Comparison of ENCODE assay signal across 22 cellular contexts in genomic region chr10:7596356-7596755, GRCh38.
"Had no signal": no experiment of that assay in that cellular context is flagged by ENCODE, and none has a peak within 500 bp of the region (broad histone marks: within the 10 kb centered on the region; RNA-seq: fewer than 3 reads in every experiment).

No MANE protein-coding gene starts in this region.

- H3K36me3 ChIP-seq: adrenal gland, breast epithelium, MG63 had no signal

- H3K4me3 ChIP-seq: adrenal gland, breast epithelium, MG63 had no signal

- H3K27ac ChIP-seq: adrenal gland, breast epithelium had no signal

- H3K27me3 ChIP-seq: adrenal gland, breast epithelium, MG63 had no signal

- H3K9me3 ChIP-seq: adrenal gland, breast epithelium, MG63 had no signal

- H3K4me1 ChIP-seq: adrenal gland, breast epithelium had no signal

- DNase-seq: activated CD4-positive, alpha-beta T cell treated with anti-CD3 and anti-CD28 coated beads for 48 hours; activated CD4-positive, alpha-beta T cell treated with anti-CD3 and anti-CD28 coated beads, Interleukin-2, amount 50 U/mL, for 4 hours; activated CD4-positive, CD25-positive, alpha-beta regulatory T cell treated with anti-CD3 and anti-CD28 coated beads, Interleukin-2, amount 50 U/mL, for 72 hours; activated CD8-positive, alpha-beta memory T cell treated with anti-CD3 and anti-CD28 coated beads, Interleukin-2, amount 50 U/mL, for 48 hours; activated CD8-positive, alpha-beta T cell treated with anti-CD3 and anti-CD28 coated beads, Interleukin-2, amount 10 ng/mL, durations not matched to agents 7 days and 5 days; activated naive CD4-positive, alpha-beta T cell treated with anti-CD3 and anti-CD28 coated beads, Interleukin-2, amount 50 U/mL, for 16 hours; activated naive CD8-positive, alpha-beta T cell treated with anti-CD3 and anti-CD28 coated beads, Interleukin-2, amount 10 ng/mL, durations not matched to agents 7 days and 5 days; activated T-cell treated with anti-CD3 and anti-CD28 coated beads, Interleukin-2, amount 50 U/mL, for 1 hour; adrenal gland; aorta; MG63; MV-4-11; NCI-H1092 treated with DMSO at 0.1 percent for 48 hours; NCI-H1436; NCI-H1694 treated with DMSO at 0.1 percent for 48 hours; NCI-H2029 treated with DMSO at 0.1 percent for 48 hours; NCI-H446; NCI-H524; SHP77 treated with DMSO at 0.1 percent for 48 hours; T-helper 17 cell; T-helper 9 cell had no signal
